10 cellular contexts compared by ENCODE assay signal in the genomic region with DNA sequence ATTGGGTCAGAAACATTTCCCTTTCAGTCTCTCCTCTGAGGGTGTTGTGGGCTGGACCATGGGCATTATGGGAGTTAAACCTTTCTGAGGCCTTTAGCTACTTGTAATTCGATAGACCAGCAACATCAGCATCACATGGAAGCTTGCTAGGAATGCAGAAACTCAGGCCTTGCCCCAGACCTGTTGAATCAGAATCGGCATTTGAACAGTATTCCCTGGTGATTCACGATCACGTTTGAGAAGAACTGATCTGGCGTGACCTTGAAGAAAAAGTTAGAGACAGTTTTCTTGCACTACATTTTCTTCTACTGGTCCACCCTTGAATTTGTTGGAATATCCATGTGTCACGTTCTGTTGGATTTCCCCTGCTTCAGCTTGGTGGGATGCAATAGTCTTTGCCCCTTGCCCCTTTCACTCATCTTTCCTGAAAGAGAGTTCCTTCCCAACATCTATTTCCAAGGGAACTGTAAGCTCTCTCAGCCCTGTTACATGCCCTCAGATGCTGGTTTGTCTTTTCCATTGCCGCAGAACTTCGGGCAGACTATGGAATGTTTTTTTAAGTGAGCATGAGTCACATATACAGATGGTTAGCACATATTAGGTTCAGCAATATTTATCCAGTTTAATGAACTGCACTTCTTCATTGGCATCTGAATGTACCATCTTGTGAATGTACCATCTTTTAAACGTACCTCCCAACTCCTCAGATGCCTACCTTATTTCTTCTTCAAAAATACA. TPM values are rescaled to one million over a fixed set of nuclear protein-coding genes. Genes with fewer than 3 reads are reported as not detected.
DNase-seq lines count a peak whose midpoint lies in the region; TF ChIP-seq lines count a peak whose summit lies in the region.
"Had no signal": no experiment of that assay in that cellular context is flagged by ENCODE, and none has a peak within 500 bp of the region (broad histone marks: within the 10 kb centered on the region; RNA-seq: fewer than 3 reads in every experiment).

No MANE protein-coding gene starts in this region.

- WGBS in suprapubic skin, result 66% methylated on average over 9 of the region's 9 CpGs

- H3K4me1 ChIP-seq in suprapubic skin, result peaks cover 72% of the 10 kb centered on the region
- peaks cover 7% of the 10 kb centered on the region for H3K4me1 ChIP-seq in colonic mucosa

- H3K9me3 ChIP-seq in suprapubic skin, result no peaks in the 10 kb centered on the region
- no peaks in the 10 kb centered on the region for H3K9me3 ChIP-seq in colonic mucosa

- in situ Hi-C loops in astrocyte of the cerebellum (cut with HindIII; ENCODE audit: low sequenced_read_pairs), result no loop called here

- peak overlapping the region; percentile 42 for H3K27ac ChIP-seq in suprapubic skin
- H3K27ac ChIP-seq in colonic mucosa, result no peak overlapping the region

- H3K36me3 ChIP-seq in suprapubic skin (no peaks in the 10 kb centered on the region), colonic mucosa (no peaks in the 10 kb centered on the region)

- no peak for TF ChIP-seq POLR2A in suprapubic skin (IDR thresholded peaks at IDR 0.05)

- peak; percentile 70 for DNase-seq in H4 (ENCODE audit: low spot score)
- DNase-seq in astrocyte of the cerebellum (ENCODE audit: low read depth), result peak; percentile 44
- peak; percentile 58 for DNase-seq in fibroblast of the conjunctiva (ENCODE audit: low read depth)
- no peak for DNase-seq in suprapubic skin (ENCODE audit: low spot score in 2 of 2)
- DNase-seq in T-helper 9 cell, result no peak
- no peak for DNase-seq in DMS79 treated with DMSO at 0.1 percent for 48 hours (lab: John Stamatoyannopoulos, UW)
- DNase-seq in colonic mucosa, result no peak
- DNase-seq: substantia nigra, T-helper 2 cell had no signal

- TF ChIP-seq CTCF in astrocyte of the cerebellum (IDR thresholded peaks at IDR 0.05; ENCODE audit: low read depth, low read length, missing control alignments) (no peak), suprapubic skin (IDR thresholded peaks at IDR 0.05) (no peak), colonic mucosa (IDR thresholded peaks at IDR 0.05) (no peak)

- H3K9ac ChIP-seq in colonic mucosa (ENCODE audit: low read depth in 2 of 2, low read length in 2 of 2), result no peak overlapping the region

- H3K4me3 ChIP-seq in astrocyte of the cerebellum (ENCODE audit: low read depth, low read length) (no peak overlapping the region), suprapubic skin (no peak overlapping the region), colonic mucosa (no peak overlapping the region)

- no peak for TF ChIP-seq EP300 in suprapubic skin (IDR thresholded peaks at IDR 0.05)

- H3K27me3 ChIP-seq in suprapubic skin (no peaks in the 10 kb centered on the region), colonic mucosa (no peaks in the 10 kb centered on the region)

- intact Hi-C loops in colonic mucosa (cut with DNase I), result no loop called here

RNA-seq across cellular contexts. Expression of gene EHF, which starts 23.9 kb away (rescaled TPM):
- not detected in 2 replicates for total RNA-seq in H4 (2014; rRNA removed; shearing (Covaris generic))
- 100 to 1,000 TPM in 3 of 4 donors, 10 to 100 TPM in 1; 99.2 to 138 (median 118) TPM for total RNA-seq in suprapubic skin
- total RNA-seq in colonic mucosa, result 100 to 1,000 TPM; 289 to 316 TPM
- total RNA-seq: OCI-LY7 had no signal

Comparison
In these comparisons a context has a peak if more than half of its experiments do, and no peak if none do; other contexts are left out.
1. DNase-seq: peak in H4 (single experiment), astrocyte of the cerebellum (single experiment) and fibroblast of the conjunctiva (single experiment); none in suprapubic skin (0 of 2), T-helper 9 cell (single experiment), DMS79 treated with DMSO at 0.1 percent for 48 hours (single experiment) and colonic mucosa (single experiment).
2. RNA of gene EHF, which starts 23.9 kb away (total RNA-seq): 289 to 316 TPM in colonic mucosa and 99.2 to 138 TPM in suprapubic skin; not detected in H4; every median in the first group is over 10 times any median in the second.